In genomic region chr3:186940965-186941364, GRCh38 we compare ENCODE assay signal across 15 cellular contexts. TPM values are rescaled to one million over a fixed set of nuclear protein-coding genes. Genes with fewer than 3 reads are reported as not detected.
DNase-seq lines count a peak whose midpoint lies in the region; ATAC-seq and TF ChIP-seq lines count a peak whose summit lies in the region.
"Had no signal": no experiment of that assay in that cellular context is flagged by ENCODE, and none has a peak within 500 bp of the region (broad histone marks: within the 10 kb centered on the region; RNA-seq: fewer than 3 reads in every experiment).

No MANE protein-coding gene starts in this region.

- H3K36me3 Mint-ChIP-seq in GM23338 (ENCODE audit: low read depth) = peaks cover 39% of the 10 kb centered on the region
- H3K36me3 Mint-ChIP-seq in MCF 10A (ENCODE audit: insufficient read depth, unreplicated experiment) = peaks cover 18% of the 10 kb centered on the region
- peaks cover 27% of the 10 kb centered on the region for H3K36me3 Mint-ChIP-seq in activated CD4-positive, alpha-beta memory T cell treated with anti-CD3 and anti-CD28 coated beads for 36 hours

- H3K4me1 Mint-ChIP-seq in GM23338 (peaks cover 37% of the 10 kb centered on the region), MCF 10A (ENCODE audit: insufficient read depth, unreplicated experiment) (no peaks in the 10 kb centered on the region)
- peaks cover 50% of the 10 kb centered on the region for H3K4me1 Mint-ChIP-seq in activated CD4-positive, alpha-beta memory T cell treated with anti-CD3 and anti-CD28 coated beads for 36 hours (ENCODE audit: low read depth)

- BruUV-seq in MCF 10A (replicated peaks; lab: Mats Ljungman, UMichigan) = no TSS peak

- peak overlapping the region; percentile 25; the same call in 1 of the 2 replicates for H3K4me2 ChIP-seq in GM23338
- H3K4me2 ChIP-seq: smooth muscle cell had no signal

- CTCF ChIA-PET in MCF 10A (lab: Yijun Ruan, JAX) = interaction anchor here (0.6 to 0.9 kb wide), 2 partner anchors 9 to 172 kb away, joined by 3 read pairs; no protein-coding TSS in a partner anchor
- CTCF ChIA-PET in activated CD4-positive, alpha-beta memory T cell treated with anti-CD3 and anti-CD28 coated beads for 36 hours (lab: Charles Lee) = interaction anchor here (1.2 kb wide), 1 partner anchor 9 kb away, joined by 3 read pairs; no protein-coding TSS in a partner anchor

- H3K27me3 Mint-ChIP-seq in GM23338 (ENCODE audit: insufficient read depth, low read depth, poor library complexity) (no peaks in the 10 kb centered on the region), MCF 10A (ENCODE audit: insufficient read depth, unreplicated experiment) (no peaks in the 10 kb centered on the region)
- no peaks in the 10 kb centered on the region for H3K27me3 Mint-ChIP-seq in activated CD4-positive, alpha-beta memory T cell treated with anti-CD3 and anti-CD28 coated beads for 36 hours
- H3K27me3 Mint-ChIP-seq: naive thymus-derived CD4-positive, alpha-beta T cell had no signal

- no peak for TF ChIP-seq POLR2A in sigmoid colon (IDR thresholded peaks at IDR 0.05)

- H3K4me3 ChIP-seq in GM23338 (no peak overlapping the region), iPS-15b (ENCODE audit: low read depth, low read length) (no peak overlapping the region), sigmoid colon (no peak overlapping the region)
- H3K4me3 ChIP-seq: MG63, SJSA1, smooth muscle cell, tibial nerve had no signal

- intact Hi-C loops in sigmoid colon (cut with DNase I) = no loop called here
- intact Hi-C loops in MCF 10A (cut with micrococcal nuclease) = no loop called here
- intact Hi-C loops in activated CD4-positive, alpha-beta memory T cell treated with anti-CD3 and anti-CD28 coated beads for 36 hours (cut with micrococcal nuclease) = no loop called here

- DNase-seq in GM23338 (ENCODE audit: low spot score) = no peak
- DNase-seq in sigmoid colon = no peak
- no peak for DNase-seq in MCF 10A (ENCODE audit: unreplicated experiment)
- no peak for DNase-seq in activated CD4-positive, alpha-beta memory T cell treated with anti-CD3 and anti-CD28 coated beads for 36 hours
- no peak for DNase-seq in stimulated activated CD4-positive, alpha-beta T cell treated with anti-CD3 and anti-CD28 coated beads, Interleukin-2, amount 100 ng/mL, for 48 hours
- DNase-seq: cortex of kidney; MG63; naive thymus-derived CD4-positive, alpha-beta T cell had no signal

- H3K27ac Mint-ChIP-seq in GM23338 (no peak overlapping the region), MCF 10A (ENCODE audit: low read depth, unreplicated experiment) (no peak overlapping the region)
- H3K27ac Mint-ChIP-seq in activated CD4-positive, alpha-beta memory T cell treated with anti-CD3 and anti-CD28 coated beads for 36 hours = no peak overlapping the region

- H3K4me3 Mint-ChIP-seq in GM23338 (no peak overlapping the region), MCF 10A (ENCODE audit: unreplicated experiment) (no peak overlapping the region)
- H3K4me3 Mint-ChIP-seq in activated CD4-positive, alpha-beta memory T cell treated with anti-CD3 and anti-CD28 coated beads for 36 hours = no peak overlapping the region

- H3K27ac ChIP-seq in GM23338 (ENCODE audit: low read depth) = 0 out of 2 replicates have a peak overlapping the region, but pooled peaks have one; percentile 10
- H3K27ac ChIP-seq in cingulate gyrus (ENCODE audit: low read depth, low read length) = peak overlapping the region; percentile 71
- peak overlapping the region in 3 of 4 donors; percentile 1 to 35 (median 16) for H3K27ac ChIP-seq in sigmoid colon
- H3K27ac ChIP-seq: SJSA1 had no signal

- H3K9me2 ChIP-seq in GM23338 (ENCODE audit: insufficient read depth) = no peaks in the 10 kb centered on the region

- peak overlapping the region; percentile 1 for H3K9ac ChIP-seq in iPS-15b (ENCODE audit: low read depth, low read length)

- 0 out of 2 replicates have a peak, but pooled peaks cover 8% of the 10 kb centered on the region for H3F3A ChIP-seq in GM23338 (replicated peaks; ENCODE audit: low read depth)

- no peak for TF ChIP-seq CTCF in GM23338 (conservative IDR thresholded peaks at IDR 0.05; ENCODE audit: low read depth in 2 of 2)
- TF ChIP-seq CTCF in sigmoid colon (IDR thresholded peaks at IDR 0.05) = no peak
- no peak for TF ChIP-seq CTCF in MCF 10A (IDR thresholded peaks at IDR 0.05; ENCODE audit: unreplicated experiment)

- no peak for TF ChIP-seq EP300 in sigmoid colon (IDR thresholded peaks at IDR 0.05)

- no peaks in the 10 kb centered on the region for H3K9me3 ChIP-seq in iPS-15b (ENCODE audit: control insufficient read depth, insufficient read depth, low read length)
- H3K9me3 ChIP-seq in sigmoid colon = no peaks in the 10 kb centered on the region
- H3K9me3 ChIP-seq: MG63, SJSA1, tibial nerve had no signal

- no peak overlapping the region for H2AFZ ChIP-seq in GM23338

- POLR2A ChIA-PET in MCF 10A (lab: Yijun Ruan, JAX) = interaction anchor here (0.6 kb wide), 1 partner anchor 124 kb away, joined by 4 read pairs; no protein-coding TSS in a partner anchor
- POLR2A ChIA-PET in activated CD4-positive, alpha-beta memory T cell treated with anti-CD3 and anti-CD28 coated beads for 36 hours (lab: Charles Lee) = interaction anchor here (0.6 kb wide), 1 partner anchor 165 kb away, joined by 4 read pairs; no protein-coding TSS in a partner anchor

- peaks cover 44% of the 10 kb centered on the region for H4K20me1 ChIP-seq in GM23338 (replicated peaks; ENCODE audit: insufficient read depth)

- H3K79me2 ChIP-seq in GM23338 (replicated peaks; ENCODE audit: insufficient read depth) = peaks cover 91% of the 10 kb centered on the region

- H3K36me3 ChIP-seq in GM23338 (ENCODE audit: insufficient read depth) (peaks cover 6% of the 10 kb centered on the region; the same call in 1 of the 2 replicates), iPS-15b (ENCODE audit: control insufficient read depth, insufficient read depth, low read length) (no peaks in the 10 kb centered on the region), sigmoid colon (no peaks in the 10 kb centered on the region)
- H3K36me3 ChIP-seq: MG63, SJSA1 had no signal

- no peak for ATAC-seq in GM23338
- no peak for ATAC-seq in HG02938 (IDR thresholded peaks at IDR 0.05; ENCODE audit: unreplicated experiment)
- ATAC-seq: HCT116; naive thymus-derived CD4-positive, alpha-beta T cell had no signal

- H3K9me3 Mint-ChIP-seq in GM23338 (no peaks in the 10 kb centered on the region), MCF 10A (ENCODE audit: unreplicated experiment) (no peaks in the 10 kb centered on the region)
- H3K9me3 Mint-ChIP-seq in activated CD4-positive, alpha-beta memory T cell treated with anti-CD3 and anti-CD28 coated beads for 36 hours = no peaks in the 10 kb centered on the region

- H3K27me3 ChIP-seq in GM23338 (ENCODE audit: insufficient read depth) (no peaks in the 10 kb centered on the region), iPS-15b (ENCODE audit: control insufficient read depth, insufficient read depth, low read length) (no peaks in the 10 kb centered on the region), sigmoid colon (no peaks in the 10 kb centered on the region)
- H3K27me3 ChIP-seq: MG63, SJSA1, tibial nerve had no signal

- H3K4me1 ChIP-seq in GM23338 (ENCODE audit: insufficient read depth) (peaks cover 23% of the 10 kb centered on the region), iPS-15b (ENCODE audit: control insufficient read depth, insufficient read depth, low read length) (peaks cover 12% of the 10 kb centered on the region), sigmoid colon (peaks cover 0 to 11% (median 8%) of the 10 kb centered on the region in 4 donors)
- H3K4me1 ChIP-seq: SJSA1 had no signal

- 28 to 49% methylated on average over 4 of the region's 4 CpGs for WGBS in sigmoid colon, 2 donors

TF ChIP-seq in GM23338, 12 proteins besides CTCF, POLR2A, EP300 and RAD21 (continues in another document):
- TF ChIP-seq POLR2AphosphoS5 (IDR thresholded peaks at IDR 0.05; ENCODE audit: low read depth) = no peak
- no peak for TF ChIP-seq STAT1 (IDR thresholded peaks at IDR 0.05; ENCODE audit: unreplicated experiment)
- no peak for TF ChIP-seq ETS1 (IDR thresholded peaks at IDR 0.05)
- TF ChIP-seq CREB1 (CRISPR knock-in tag; IDR thresholded peaks at IDR 0.05; ENCODE audit: low read depth) = no peak
- no peak for TF ChIP-seq EZH2phosphoT487 (IDR thresholded peaks at IDR 0.05; ENCODE audit: unreplicated experiment)
- TF ChIP-seq JUNB (IDR thresholded peaks at IDR 0.05; ENCODE audit: unreplicated experiment) = no peak
- TF ChIP-seq ZNF114 (CRISPR knock-in tag; IDR thresholded peaks at IDR 0.05) = no peak

RNA-seq across cellular contexts. Expression of gene ST6GAL1, which starts 10.6 kb away (rescaled TPM):
- 51.6 and 65.1 TPM in 2 replicates for total RNA-seq in GM23338 (2014; rRNA removed; shearing (Covaris generic))
- 13.5 and 17.6 TPM in 2 replicates for polyA plus RNA-seq in GM23338 (2016; fragmentation: Nextera tagmentation; extraction: Ambion mirVana)
- 10 to 100 TPM in 2 of 4 donors, 1 to 10 TPM in 2; 9.4 to 15.3 (median 11.2) TPM for total RNA-seq in sigmoid colon
- 10 to 100 TPM in 1 of 3 donors, 1 to 10 TPM in 2; 5.4 to 60.5 (median 6.5) TPM for polyA plus RNA-seq in sigmoid colon
- total RNA-seq in MCF 10A (2022) = 11.5 and 18.8 TPM in 2 replicates
- 100 to 1,000 TPM in 1 of 2 experiments, 10 to 100 TPM in 1; 99.9 to 113 TPM for total RNA-seq in activated CD4-positive, alpha-beta memory T cell treated with anti-CD3 and anti-CD28 coated beads for 36 hours

Comparison
In these comparisons a context has a peak if more than half of its experiments do, and no peak if none do; other contexts are left out.
1. H3K27ac ChIP-seq: peak in every context shown above with its lines; median percentile 71 in cingulate gyrus; 16 in sigmoid colon; 10 in GM23338.